ENCODE assay signal across 28 cellular contexts in genomic region chr13:75347457-75347856, GRCh38.
"Had no signal": no experiment of that assay in that cellular context is flagged by ENCODE, and none has a peak within 500 bp of the region (broad histone marks: within the 10 kb centered on the region; RNA-seq: fewer than 3 reads in every experiment).

No MANE protein-coding gene starts in this region.

- H3K36me3 ChIP-seq: neutrophil, pancreas, right lobe of liver, sigmoid colon, spleen, transverse colon, upper lobe of right lung, uterus had no signal

- H3K9me3 ChIP-seq: neutrophil, pancreas, psoas muscle, right lobe of liver, sigmoid colon, suprapubic skin, testis, tibial artery, transverse colon, upper lobe of right lung, uterus had no signal

- DNase-seq: naive thymus-derived CD8-positive, alpha-beta T cell; nephron progenitor cell; nucleus accumbens; pancreas; psoas muscle; right cardiac atrium; right lobe of liver; sigmoid colon; spleen; stimulated activated CD4-positive, alpha-beta T cell treated with anti-CD3 and anti-CD28 coated beads, Interleukin-12 subunit alpha, Interleukin-12 subunit beta, amount 100 ng/mL, for 4 hours; stimulated activated CD4-positive, alpha-beta T cell treated with anti-CD3 and anti-CD28 coated beads, Interleukin-1b, Interleukin-23, amount 100 ng/mL, for 48 hours; stimulated activated CD4-positive, alpha-beta T cell treated with anti-CD3 and anti-CD28 coated beads, Interleukin-4, amount 100 ng/mL, for 1 hour; stimulated activated CD4-positive, alpha-beta T cell treated with anti-CD3 and anti-CD28 coated beads, Interleukin-4, amount 100 ng/mL, for 4 hours; stimulated activated CD8-positive, alpha-beta memory T cell treated with anti-CD3 and anti-CD28 coated beads, Interleukin-4, amount 100 ng/mL, for 48 hours; stimulated activated naive CD4-positive, alpha-beta T cell; stimulated activated naive CD8-positive, alpha-beta T cell treated with anti-CD3 and anti-CD28 coated beads, Interleukin-15, amount 100 ng/mL, for 72 hours; stimulated activated naive CD8-positive, alpha-beta T cell treated with anti-CD3 and anti-CD28 coated beads, Interleukin-15, Interleukin-2, amounts not matched to agents 100 U/mL and 50 U/mL, for 24 hours; substantia nigra; testis; tibial artery; transverse colon; upper lobe of right lung; uterus had no signal

- ATAC-seq: naive thymus-derived CD8-positive, alpha-beta T cell; natural killer cell treated with Interleukin-12 subunit alpha and Interleukin-12 subunit beta and Interleukin-15 and Interleukin-18, amount 100 ng/mL, for 72 hours; pancreas; psoas muscle; right cardiac atrium; stimulated activated memory B cell treated with anti-CD40 and anti-IgM and Interleukin-4, amounts not matched to agents 10 μg/mL and 1 μg/mL and 100 μg/mL, for 72 hours; stimulated activated naive CD8-positive, alpha-beta T cell treated with anti-CD3 and anti-CD28 coated beads, Interleukin-15, amount 100 ng/mL, for 72 hours; stimulated activated naive CD8-positive, alpha-beta T cell treated with anti-CD3 and anti-CD28 coated beads, Interleukin-15, Interleukin-2, amounts not matched to agents 100 U/mL and 50 U/mL, for 24 hours; upper lobe of right lung had no signal

- H3K4me1 ChIP-seq: pancreas, psoas muscle, sigmoid colon, spleen, suprapubic skin, testis, tibial artery, transverse colon, upper lobe of right lung, uterus had no signal

- H3K4me3 ChIP-seq: pancreas, psoas muscle, right lobe of liver, sigmoid colon, smooth muscle cell, spleen, suprapubic skin, testis, tibial artery, transverse colon, upper lobe of right lung, uterus had no signal

- FAIRE-seq: pancreas had no signal

- H3K27me3 ChIP-seq: neutrophil, pancreas, right lobe of liver, sigmoid colon, spleen, suprapubic skin, testis, tibial artery, transverse colon, upper lobe of right lung, uterus had no signal

- H3K27ac ChIP-seq: neutrophil, pancreas, psoas muscle, right lobe of liver, sigmoid colon, spleen, suprapubic skin, testis, tibial artery, transverse colon, upper lobe of right lung, uterus had no signal

- H3K4me2 ChIP-seq: smooth muscle cell had no signal
